In the genomic region with DNA sequence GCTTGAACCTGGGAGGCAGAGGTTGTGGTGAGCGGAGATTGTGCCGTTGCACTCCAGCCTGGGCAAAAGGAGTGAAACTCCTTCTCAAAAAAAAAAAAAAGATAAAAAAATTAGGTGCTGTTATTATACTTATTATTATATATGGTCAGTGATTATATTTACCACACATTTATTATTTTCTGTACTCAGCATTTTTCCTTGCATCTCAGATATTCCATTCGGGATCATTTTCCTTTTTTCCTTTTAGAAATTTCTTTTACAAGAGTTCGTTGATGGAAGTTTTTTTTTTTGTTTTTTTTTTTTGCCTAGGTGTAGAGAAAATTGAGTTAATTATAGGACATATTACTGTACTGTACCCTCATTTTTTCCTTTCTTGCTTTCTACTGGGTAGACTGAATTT, we compare ENCODE assay signal across 20 cellular contexts. TPM values are rescaled to one million over a fixed set of nuclear protein-coding genes. Genes with fewer than 3 reads are reported as not detected.
DNase-seq lines count a peak whose midpoint lies in the region; ATAC-seq, FAIRE-seq and TF ChIP-seq lines count a peak whose summit lies in the region.
"Had no signal": no experiment of that assay in that cellular context is flagged by ENCODE, and none has a peak within 500 bp of the region (broad histone marks: within the 10 kb centered on the region; RNA-seq: fewer than 3 reads in every experiment).

No MANE protein-coding gene starts in this region.

- POLR2A ChIA-PET in HepG2 (lab: Yijun Ruan, JAX): no interaction called here

- in situ Hi-C loops in HepG2 (cut with HindIII; ENCODE audit: extremely low pct_ligation_motif_present, low pct_unique_long_range_greater_than_20kb): no loop called here

- TF ChIP-seq POLR2A in HepG2 (IDR thresholded peaks at IDR 0.05; ENCODE audit: insufficient read depth in 1 of 2, low read depth in 2 of 2, low read length in 2 of 2): no peak
- TF ChIP-seq POLR2A in right lobe of liver (IDR thresholded peaks at IDR 0.05): no peak

- H3K9ac ChIP-seq in HepG2 (ENCODE audit: insufficient read depth, low read depth, low read length): no peak overlapping the region
- H3K9ac ChIP-seq: BLaER1 treated with 17β-estradiol and CSF1 and Interleukin-3, amounts not matched to agents 10 nM and 100 nM had no signal

- H3K36me3 ChIP-seq in HepG2 (replicated peaks in 1 of 2; ENCODE audit: control insufficient read depth in 1 of 2, insufficient read depth in 2 of 2, low read length in 2 of 2) (no peaks in the 10 kb centered on the region), right lobe of liver (no peaks in the 10 kb centered on the region)

- no peak overlapping the region for H2AFZ ChIP-seq in HepG2 (ENCODE audit: low read length)

- H3K9me3 ChIP-seq in HepG2 (ENCODE audit: low read length) (no peaks in the 10 kb centered on the region), right lobe of liver (no peaks in the 10 kb centered on the region)
- H3K9me3 ChIP-seq: A549; BLaER1 treated with 17β-estradiol and CSF1 and Interleukin-3, amounts not matched to agents 10 nM and 100 nM; Caco-2 had no signal

- no peak for TF ChIP-seq CTCF in HepG2 (CRISPR knock-in tag; IDR thresholded peaks at IDR 0.05)
- TF ChIP-seq CTCF in right lobe of liver (IDR thresholded peaks at IDR 0.05): no peak

- TF ChIP-seq RAD21 in HepG2 (CRISPR knock-in tag; IDR thresholded peaks at IDR 0.05): no peak

- no peak overlapping the region for H3K4me2 ChIP-seq in HepG2 (ENCODE audit: low read depth, low read length)
- H3K4me2 ChIP-seq: A549; BLaER1 treated with 17β-estradiol and CSF1 and Interleukin-3, amounts not matched to agents 10 nM and 100 nM had no signal

- H3K27ac ChIP-seq in HepG2 (ENCODE audit: extremely low read length, insufficient read depth, low read length) (no peak overlapping the region), right lobe of liver (no peak overlapping the region)
- H3K27ac ChIP-seq: 22Rv1; A549; BLaER1 treated with 17β-estradiol and CSF1 and Interleukin-3, amounts not matched to agents 10 nM and 100 nM; C4-2B had no signal

- H3K79me2 ChIP-seq in HepG2 (ENCODE audit: insufficient read depth, low read length): no peaks in the 10 kb centered on the region

- intact Hi-C loops in HepG2 (cut with micrococcal nuclease; ENCODE audit: unreplicated experiment) (no loop called here), right lobe of liver (cut with DNase I) (no loop called here)

- no peaks in the 10 kb centered on the region for H3K27me3 ChIP-seq in HepG2 (ENCODE audit: control insufficient read depth in 1 of 2, insufficient read depth in 2 of 2, low read length in 2 of 2)
- H3K27me3 ChIP-seq in right lobe of liver: no peaks in the 10 kb centered on the region
- H3K27me3 ChIP-seq: BLaER1 treated with 17β-estradiol and CSF1 and Interleukin-3, amounts not matched to agents 10 nM and 100 nM had no signal

- no peaks in the 10 kb centered on the region for H3K4me1 ChIP-seq in HepG2 (ENCODE audit: insufficient read depth, low read length)
- H3K4me1 ChIP-seq in right lobe of liver: no peaks in the 10 kb centered on the region
- H3K4me1 ChIP-seq: A549, Caco-2 had no signal

- no TSS peak for BruUV-seq in HepG2 (replicated peaks; lab: Mats Ljungman, UMichigan)

- no peak for DNase-seq in HepG2 (ENCODE audit: low spot score)
- no peak for DNase-seq in right lobe of liver
- DNase-seq in frontal cortex (ENCODE audit: low spot score in 2 of 2): no peak
- DNase-seq: AML-193; Caco-2; Calu3; CD4-positive, alpha-beta T cell; CD8-positive, alpha-beta T cell; DMS79 treated with DMSO at 0.1 percent for 48 hours; GF-D8 had no signal

- WGBS in HepG2 (ENCODE audit: low lambda C conversion rate): 55% methylated on average over 4 of the region's 4 CpGs
- 83% methylated on average over 4 of the region's 4 CpGs for WGBS in right lobe of liver (ENCODE audit: insufficient coverage, low coverage, low lambda C conversion rate, missing lambda C conversion rate)

- no peak for TF ChIP-seq EP300 in HepG2 (IDR thresholded peaks at IDR 0.05; ENCODE audit: low read depth in 2 of 2, low read length in 2 of 2)
- TF ChIP-seq EP300 in HepG2 (CRISPR knock-in tag; IDR thresholded peaks at IDR 0.05; ENCODE audit: borderline replicate concordance): no peak

- CTCF ChIA-PET in HepG2 (lab: Yijun Ruan, JAX; ENCODE audit: low intra/inter-chr PET ratio, low total read pairs): no interaction called here

- ATAC-seq in HepG2 (no peak), right lobe of liver (no peak), GM18502 (IDR thresholded peaks at IDR 0.05; ENCODE audit: poor library complexity, unreplicated experiment) (no peak)
- ATAC-seq: A549; CD8-positive, alpha-beta T cell had no signal

- FAIRE-seq in HepG2 (lab: Jason Lieb, UNC) (no peak), frontal cortex (lab: Jason Lieb, UNC) (peak; percentile 36)
- FAIRE-seq: A549, D721Med, G401.6, GM12891, GM18507 had no signal

- H3K4me3 ChIP-seq in HepG2 (replicated peaks in 1 of 3; ENCODE audit: insufficient read depth in 1 of 3, low read depth in 2 of 3, low read length in 3 of 3) (no peak overlapping the region), right lobe of liver (no peak overlapping the region)
- H3K4me3 ChIP-seq: A549; BLaER1 treated with 17β-estradiol and CSF1 and Interleukin-3, amounts not matched to agents 10 nM and 100 nM had no signal

- H4K20me1 ChIP-seq in HepG2 (ENCODE audit: insufficient read depth, low read length): no peaks in the 10 kb centered on the region
- H4K20me1 ChIP-seq: BLaER1 treated with 17β-estradiol and CSF1 and Interleukin-3, amounts not matched to agents 10 nM and 100 nM had no signal

RNA-seq across cellular contexts. Expression of gene CCDC30, which starts 13.5 kb away (rescaled TPM):
- total RNA-seq in HepG2 (2016; rRNA removed; fragmentation: Illumina TruSeq; extraction: Trizol) (0.77 and 1.2 TPM in 2 replicates), right lobe of liver (1 to 10 TPM in 3 of 6 experiments, under 1 TPM in 3; 0.37 to 1.4 (median 1.0) TPM), frontal cortex (11.8 TPM)
- total RNA-seq in HepG2 (2016; cell fraction: cytosol; rRNA removed; fragmentation: Illumina TruSeq; extraction: Trizol; ENCODE audit: low read depth): 0.26 and 0.91 TPM in 2 replicates
- total RNA-seq in HepG2 (2016; cell fraction: insoluble cytoplasmic fraction; rRNA removed; fragmentation: Illumina TruSeq; extraction: Trizol): 0.56 and 0.84 TPM in 2 replicates
- total RNA-seq in HepG2 (2016; cell fraction: membrane; rRNA removed; fragmentation: Illumina TruSeq; extraction: Trizol): 0.48 and 0.74 TPM in 2 replicates
- total RNA-seq in HepG2 (2016; cell fraction: nucleus; rRNA removed; fragmentation: Illumina TruSeq; extraction: Trizol): 1.5 and 2.3 TPM in 2 replicates
- polyA plus RNA-seq in HepG2 (2011; rRNA removed): 0.25 and 0.29 TPM in 2 replicates
- 0.17 and 0.37 TPM in 2 replicates for polyA plus RNA-seq in HepG2 (2011; cell fraction: cytosol; rRNA removed)
- polyA plus RNA-seq in HepG2 (2011; cell fraction: nucleus; rRNA removed): 0.76 and 1.2 TPM in 2 replicates
- 0.66 and 1.2 TPM in 2 replicates for polyA plus RNA-seq in HepG2 (2012)
- polyA plus RNA-seq in HepG2 (2016; cell fraction: cytosol; fragmentation: Illumina TruSeq; extraction: Trizol; ENCODE audit: low read depth): 0.37 and 1.2 TPM in 2 replicates
- 0.90 and 1.1 TPM in 2 replicates for polyA plus RNA-seq in HepG2 (2016; cell fraction: insoluble cytoplasmic fraction; fragmentation: Illumina TruSeq; extraction: Trizol; ENCODE audit: low read depth)
- 0.55 and 1.2 TPM in 2 replicates for polyA plus RNA-seq in HepG2 (2016; cell fraction: membrane; fragmentation: Illumina TruSeq; extraction: Trizol; ENCODE audit: low read depth)
- polyA plus RNA-seq in HepG2 (2016; cell fraction: nucleus; fragmentation: Illumina TruSeq; extraction: Trizol; ENCODE audit: insufficient read depth, low read depth): 4.6 and 5.3 TPM in 2 replicates
- polyA minus RNA-seq in HepG2 (2011; rRNA and poly(A)+ RNA removed; ENCODE audit: low replicate concordance): 0.50 and 1.3 TPM in 2 replicates
- polyA minus RNA-seq in HepG2 (2011; cell fraction: cytosol; rRNA and poly(A)+ RNA removed): 0.89 TPM in 1 of 2 replicates, not detected in the other
- polyA minus RNA-seq in HepG2 (2011; cell fraction: nucleus; rRNA and poly(A)+ RNA removed): 3.7 and 5.3 TPM in 2 replicates

RNA-seq across cellular contexts. Expression of gene PPCS, which starts 20.3 kb away (rescaled TPM):
- 38.9 and 51.0 TPM in 2 replicates for total RNA-seq in HepG2 (2016; rRNA removed; fragmentation: Illumina TruSeq; extraction: Trizol)
- total RNA-seq in HepG2 (2016; cell fraction: cytosol; rRNA removed; fragmentation: Illumina TruSeq; extraction: Trizol; ENCODE audit: low read depth): 12.3 and 12.7 TPM in 2 replicates
- 38.3 and 49.7 TPM in 2 replicates for total RNA-seq in HepG2 (2016; cell fraction: insoluble cytoplasmic fraction; rRNA removed; fragmentation: Illumina TruSeq; extraction: Trizol)
- total RNA-seq in HepG2 (2016; cell fraction: membrane; rRNA removed; fragmentation: Illumina TruSeq; extraction: Trizol): 27.0 and 27.1 TPM in 2 replicates
- total RNA-seq in HepG2 (2016; cell fraction: nucleus; rRNA removed; fragmentation: Illumina TruSeq; extraction: Trizol): 23.3 and 25.2 TPM in 2 replicates
- polyA plus RNA-seq in HepG2 (2011; rRNA removed): 13.4 and 14.5 TPM in 2 replicates
- polyA plus RNA-seq in HepG2 (2011; cell fraction: cytosol; rRNA removed): 17.1 and 38.8 TPM in 2 replicates
- polyA plus RNA-seq in HepG2 (2011; cell fraction: nucleus; rRNA removed): 42.9 and 45.6 TPM in 2 replicates
- 20.9 and 33.5 TPM in 2 replicates for polyA plus RNA-seq in HepG2 (2012)
- 13.5 and 16.3 TPM in 2 replicates for polyA plus RNA-seq in HepG2 (2016; cell fraction: cytosol; fragmentation: Illumina TruSeq; extraction: Trizol; ENCODE audit: low read depth)
- polyA plus RNA-seq in HepG2 (2016; cell fraction: insoluble cytoplasmic fraction; fragmentation: Illumina TruSeq; extraction: Trizol; ENCODE audit: low read depth): 52.5 and 57.6 TPM in 2 replicates
- 21.2 and 23.0 TPM in 2 replicates for polyA plus RNA-seq in HepG2 (2016; cell fraction: membrane; fragmentation: Illumina TruSeq; extraction: Trizol; ENCODE audit: low read depth)
- polyA plus RNA-seq in HepG2 (2016; cell fraction: nucleus; fragmentation: Illumina TruSeq; extraction: Trizol; ENCODE audit: insufficient read depth, low read depth): 34.2 and 34.7 TPM in 2 replicates
- 18.4 and 22.8 TPM in 2 replicates for polyA minus RNA-seq in HepG2 (2011; rRNA and poly(A)+ RNA removed; ENCODE audit: low replicate concordance)
- 8.9 and 11.3 TPM in 2 replicates for polyA minus RNA-seq in HepG2 (2011; cell fraction: cytosol; rRNA and poly(A)+ RNA removed)
- 17.1 and 19.1 TPM in 2 replicates for polyA minus RNA-seq in HepG2 (2011; cell fraction: nucleus; rRNA and poly(A)+ RNA removed)
- 10 to 100 TPM; 36.3 to 44.1 (median 42.7) TPM for total RNA-seq in right lobe of liver
- 24.1 TPM for total RNA-seq in frontal cortex

RNA-seq across cellular contexts. Expression of gene ZMYND12, which starts 20.8 kb away (rescaled TPM):
- 0.13 TPM in 1 of 2 replicates, not detected in the other for total RNA-seq in HepG2 (2016; rRNA removed; fragmentation: Illumina TruSeq; extraction: Trizol)
- total RNA-seq in HepG2 (2016; cell fraction: cytosol; rRNA removed; fragmentation: Illumina TruSeq; extraction: Trizol; ENCODE audit: low read depth): 0.18 and 0.51 TPM in 2 replicates
- 0.42 and 0.45 TPM in 2 replicates for total RNA-seq in HepG2 (2016; cell fraction: insoluble cytoplasmic fraction; rRNA removed; fragmentation: Illumina TruSeq; extraction: Trizol)
- 0.21 and 0.65 TPM in 2 replicates for total RNA-seq in HepG2 (2016; cell fraction: membrane; rRNA removed; fragmentation: Illumina TruSeq; extraction: Trizol)
- total RNA-seq in HepG2 (2016; cell fraction: nucleus; rRNA removed; fragmentation: Illumina TruSeq; extraction: Trizol): not detected in 2 replicates
- polyA plus RNA-seq in HepG2 (2011; rRNA removed): 0.29 and 0.71 TPM in 2 replicates
- polyA plus RNA-seq in HepG2 (2011; cell fraction: cytosol; rRNA removed): 0.16 and 0.18 TPM in 2 replicates
- polyA plus RNA-seq in HepG2 (2011; cell fraction: nucleus; rRNA removed): 0.23 TPM in 1 of 2 replicates, not detected in the other
- polyA plus RNA-seq in HepG2 (2012): 0.15 and 0.20 TPM in 2 replicates
- 0.19 TPM in 1 of 2 replicates, not detected in the other for polyA plus RNA-seq in HepG2 (2016; cell fraction: cytosol; fragmentation: Illumina TruSeq; extraction: Trizol; ENCODE audit: low read depth)
- 0.37 and 0.66 TPM in 2 replicates for polyA plus RNA-seq in HepG2 (2016; cell fraction: insoluble cytoplasmic fraction; fragmentation: Illumina TruSeq; extraction: Trizol; ENCODE audit: low read depth)
- polyA plus RNA-seq in HepG2 (2016; cell fraction: membrane; fragmentation: Illumina TruSeq; extraction: Trizol; ENCODE audit: low read depth): 0.17 and 0.34 TPM in 2 replicates
- polyA plus RNA-seq in HepG2 (2016; cell fraction: nucleus; fragmentation: Illumina TruSeq; extraction: Trizol; ENCODE audit: insufficient read depth, low read depth): 0.44 TPM in 1 of 2 replicates, not detected in the other
- not detected in 2 replicates for polyA minus RNA-seq in HepG2 (2011; rRNA and poly(A)+ RNA removed; ENCODE audit: low replicate concordance)
- not detected in 2 replicates for polyA minus RNA-seq in HepG2 (2011; cell fraction: cytosol; rRNA and poly(A)+ RNA removed)
- polyA minus RNA-seq in HepG2 (2011; cell fraction: nucleus; rRNA and poly(A)+ RNA removed): 0.77 and 0.87 TPM in 2 replicates
- total RNA-seq in right lobe of liver: 1 to 10 TPM; 1.5 to 7.3 (median 2.6) TPM
- total RNA-seq in frontal cortex: not detected
- total RNA-seq: A172 had no signal
